21 cellular contexts compared by ENCODE assay signal in the genomic region with DNA sequence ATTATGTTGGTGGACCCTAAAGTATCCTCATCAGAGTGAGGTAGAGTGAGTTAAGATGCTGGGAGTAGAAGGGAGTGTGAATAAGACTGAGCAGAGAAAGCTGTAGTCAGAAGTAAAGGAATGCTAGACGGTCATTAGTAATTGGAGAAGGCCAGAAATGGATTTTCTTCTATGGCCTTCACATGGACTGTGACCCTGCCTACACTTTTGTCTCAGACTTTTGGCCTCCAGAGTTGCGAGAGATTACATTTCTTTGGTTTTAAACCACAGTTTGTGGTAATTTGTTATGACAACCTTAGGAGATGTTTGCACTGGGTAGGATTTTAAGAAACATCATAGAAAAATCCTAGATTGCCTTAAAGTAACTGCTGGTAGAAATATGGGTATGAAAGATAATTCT.
"Had no signal": no experiment of that assay in that cellular context is flagged by ENCODE, and none has a peak within 500 bp of the region (broad histone marks: within the 10 kb centered on the region; RNA-seq: fewer than 3 reads in every experiment).

No MANE protein-coding gene starts in this region.

- ATAC-seq: activated CD4-positive, CD25-positive, alpha-beta regulatory T cell treated with anti-CD3 and anti-CD28 coated beads, Interleukin-2, amount 50 U/mL, for 24 hours; activated T-cell treated with anti-CD3 and anti-CD28 coated beads, Interleukin-2, amount 50 U/mL, for 4 hours; gastrocnemius medialis; left lobe of liver had no signal

- H3K4me3 ChIP-seq: cardiac muscle cell, gastrocnemius medialis, lung, upper lobe of left lung had no signal

- H3K9me3 ChIP-seq: gastrocnemius medialis, upper lobe of left lung had no signal

- H3K27ac ChIP-seq: cardiac muscle cell, gastrocnemius medialis, upper lobe of left lung had no signal

- H3K27me3 Mint-ChIP-seq: activated naive CD4-positive, alpha-beta T cell treated with anti-CD3 and anti-CD28 coated beads, Interleukin-2, amount 10 ng/mL, durations not matched to agents 7 days and 5 days; progenitor cell of endocrine pancreas; stimulated activated naive CD8-positive, alpha-beta T cell treated with anti-CD3 and anti-CD28 coated beads, Interleukin-15, Interleukin-2, amounts not matched to agents 100 ng/mL and 50 ng/mL, for 24 hours had no signal

- H3K4me1 Mint-ChIP-seq: activated naive CD4-positive, alpha-beta T cell treated with anti-CD3 and anti-CD28 coated beads, Interleukin-2, amount 10 ng/mL, durations not matched to agents 7 days and 5 days; mesothelial cell of epicardium; nephron had no signal

- H3K27ac Mint-ChIP-seq: activated naive CD4-positive, alpha-beta T cell treated with anti-CD3 and anti-CD28 coated beads, Interleukin-2, amount 10 ng/mL, durations not matched to agents 7 days and 5 days; mesothelial cell of epicardium; nephron; progenitor cell of endocrine pancreas; stimulated activated naive CD8-positive, alpha-beta T cell treated with anti-CD3 and anti-CD28 coated beads, Interleukin-15, Interleukin-2, amounts not matched to agents 100 ng/mL and 50 ng/mL, for 24 hours had no signal

- H3K4me3 Mint-ChIP-seq: activated naive CD4-positive, alpha-beta T cell treated with anti-CD3 and anti-CD28 coated beads, Interleukin-2, amount 10 ng/mL, durations not matched to agents 7 days and 5 days; activated T-cell treated with anti-CD3 and anti-CD28 coated beads, Interleukin-2, amount 50 U/mL, for 4 hours; mesothelial cell of epicardium; nephron; stimulated activated naive CD8-positive, alpha-beta T cell treated with anti-CD3 and anti-CD28 coated beads, Interleukin-15, Interleukin-2, amounts not matched to agents 100 ng/mL and 50 ng/mL, for 24 hours had no signal

- H3K27me3 ChIP-seq: cardiac muscle cell, gastrocnemius medialis, upper lobe of left lung had no signal

- H3K36me3 Mint-ChIP-seq: activated naive CD4-positive, alpha-beta T cell treated with anti-CD3 and anti-CD28 coated beads, Interleukin-2, amount 10 ng/mL, durations not matched to agents 7 days and 5 days; mesothelial cell of epicardium had no signal

- H3K4me1 ChIP-seq: gastrocnemius medialis, upper lobe of left lung had no signal

- DNase-seq: activated CD4-positive, alpha-beta T cell treated with anti-CD3 and anti-CD28 coated beads, Interleukin-2, amount 50 U/mL, for 1 hour; activated CD8-positive, alpha-beta memory T cell treated with anti-CD3 and anti-CD28 coated beads, Interleukin-2, amount 50 U/mL, for 4 hours; activated effector memory CD4-positive, alpha-beta T cell treated with Interleukin-2 at 50 U/mL for 16 hours; activated naive CD4-positive, alpha-beta T cell treated with anti-CD3 and anti-CD28 coated beads, Interleukin-2, amount 10 ng/mL, durations not matched to agents 7 days and 5 days; activated T-cell treated with anti-CD3 and anti-CD28 coated beads, Interleukin-2, amount 50 U/mL, for 4 hours; gastrocnemius medialis; head of caudate nucleus; kidney; nucleus accumbens; stimulated activated CD4-positive, alpha-beta T cell treated with anti-CD3 and anti-CD28 coated beads, Interleukin-12 subunit alpha, Interleukin-12 subunit beta, amount 100 ng/mL, for 4 hours; stimulated activated CD4-positive, alpha-beta T cell treated with anti-CD3 and anti-CD28 coated beads, Interleukin-2, amount 100 ng/mL, for 24 hours; T1000; upper lobe of left lung had no signal

- H3K36me3 ChIP-seq: cardiac muscle cell, gastrocnemius medialis, upper lobe of left lung had no signal

- H3K9me3 Mint-ChIP-seq: activated naive CD4-positive, alpha-beta T cell treated with anti-CD3 and anti-CD28 coated beads, Interleukin-2, amount 10 ng/mL, durations not matched to agents 7 days and 5 days; activated T-cell treated with anti-CD3 and anti-CD28 coated beads, Interleukin-2, amount 50 U/mL, for 4 hours; nephron had no signal
